In the genomic region with DNA sequence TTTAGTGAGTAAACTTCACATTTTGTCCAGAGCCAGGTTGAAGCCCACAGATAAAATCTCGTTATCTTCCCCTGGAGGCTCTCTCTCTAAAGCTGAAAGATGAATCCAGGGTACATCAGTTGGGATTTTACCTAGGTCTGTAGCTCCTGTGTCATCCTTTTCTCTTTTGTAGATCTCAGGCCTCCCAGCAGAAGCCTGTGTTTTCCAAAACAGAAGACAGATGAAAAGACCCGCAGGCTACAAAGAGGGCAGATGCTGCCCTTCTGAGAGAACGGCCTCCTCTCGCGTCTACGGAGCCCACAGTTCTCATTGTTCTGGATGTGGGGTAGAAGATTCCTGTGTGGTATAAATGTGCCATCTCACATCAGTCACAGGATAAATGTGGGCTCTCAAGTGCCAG, we compare ENCODE assay signal across 20 cellular contexts.
"Had no signal": no experiment of that assay in that cellular context is flagged by ENCODE, and none has a peak within 500 bp of the region (broad histone marks: within the 10 kb centered on the region; RNA-seq: fewer than 3 reads in every experiment).

No MANE protein-coding gene starts in this region.

- H3K36me3 Mint-ChIP-seq: memory B cell; natural killer cell treated with Interleukin-12 subunit alpha and Interleukin-12 subunit beta and Interleukin-15 and Interleukin-18, amount 100 ng/mL, for 72 hours; stimulated activated effector memory CD8-positive, alpha-beta T cell treated with anti-CD3 and anti-CD28 coated beads, Interleukin-12 subunit alpha, Interleukin-12 subunit beta, amount 100 ng/mL, for 72 hours; type B pancreatic cell had no signal

- H3K4me1 ChIP-seq: prostate gland, sigmoid colon, testis, tibial artery had no signal

- H3K36me3 ChIP-seq: prostate gland, sigmoid colon, tibial artery had no signal

- H3K27me3 ChIP-seq: sigmoid colon, testis had no signal

- H3K4me3 Mint-ChIP-seq: memory B cell; natural killer cell treated with Interleukin-12 subunit alpha and Interleukin-12 subunit beta and Interleukin-15 and Interleukin-18, amount 100 ng/mL, for 72 hours; neural crest cell; stimulated activated effector memory CD8-positive, alpha-beta T cell treated with anti-CD3 and anti-CD28 coated beads, Interleukin-12 subunit alpha, Interleukin-12 subunit beta, amount 100 ng/mL, for 72 hours; type B pancreatic cell had no signal

- H3K27ac Mint-ChIP-seq: memory B cell; natural killer cell treated with Interleukin-12 subunit alpha and Interleukin-12 subunit beta and Interleukin-15 and Interleukin-18, amount 100 ng/mL, for 72 hours; stimulated activated effector memory CD8-positive, alpha-beta T cell treated with anti-CD3 and anti-CD28 coated beads, Interleukin-12 subunit alpha, Interleukin-12 subunit beta, amount 100 ng/mL, for 72 hours; type B pancreatic cell had no signal

- H3K27ac ChIP-seq: dorsolateral prefrontal cortex, prostate gland, sigmoid colon, testis, tibial artery had no signal

- H3K4me3 ChIP-seq: dorsolateral prefrontal cortex, lung, prostate gland, sigmoid colon, testis, tibial artery had no signal

- H3K9me3 Mint-ChIP-seq: memory B cell; natural killer cell treated with Interleukin-12 subunit alpha and Interleukin-12 subunit beta and Interleukin-15 and Interleukin-18, amount 100 ng/mL, for 72 hours; neural crest cell; stimulated activated effector memory CD8-positive, alpha-beta T cell treated with anti-CD3 and anti-CD28 coated beads, Interleukin-12 subunit alpha, Interleukin-12 subunit beta, amount 100 ng/mL, for 72 hours; type B pancreatic cell had no signal

- DNase-seq: dorsolateral prefrontal cortex; effector memory CD4-positive, alpha-beta T cell; erythroblast; head of caudate nucleus; left ventricle myocardium superior; right cardiac atrium; sigmoid colon; stimulated activated CD4-positive, alpha-beta T cell treated with anti-CD3 and anti-CD28 coated beads, Interleukin-2, amount 100 ng/mL, for 24 hours; stimulated activated CD4-positive, alpha-beta T cell treated with anti-CD3 and anti-CD28 coated beads, Interleukin-4, amount 100 ng/mL, for 24 hours; stimulated activated naive CD8-positive, alpha-beta T cell treated with anti-CD3 and anti-CD28 coated beads, Interleukin-15, Interleukin-2, amounts not matched to agents 100 U/mL and 50 U/mL, for 24 hours; substantia nigra; testis; tibial artery had no signal

- ATAC-seq: left ventricle myocardium superior; natural killer cell treated with Interleukin-12 subunit alpha and Interleukin-12 subunit beta and Interleukin-15 and Interleukin-18, amount 100 ng/mL, for 72 hours; right cardiac atrium; stimulated activated effector memory CD8-positive, alpha-beta T cell treated with anti-CD3 and anti-CD28 coated beads, Interleukin-12 subunit alpha, Interleukin-12 subunit beta, amount 100 ng/mL, for 72 hours; stimulated activated naive CD8-positive, alpha-beta T cell treated with anti-CD3 and anti-CD28 coated beads, Interleukin-15, Interleukin-2, amounts not matched to agents 100 U/mL and 50 U/mL, for 24 hours had no signal
